Comparison of ENCODE assay signal across 8 cellular contexts in genomic region chr9:6645153-6646027, GRCh38. TPM values are rescaled to one million over a fixed set of nuclear protein-coding genes. Genes with fewer than 3 reads are reported as not detected.
DNase-seq lines count a peak whose midpoint lies in the region; ATAC-seq and TF ChIP-seq lines count a peak whose summit lies in the region.

TSS of gene GLDC (minus strand) at chr9:6645729. CDS start at chr9:6645499, 230 bp downstream.

- peak within 1 kb of the TSS; percentile 20; the same call in 1 of the 2 replicates for H3K4me3 ChIP-seq in HFF-Myc (replicated peaks; ENCODE audit: low read depth, low read length)
- peak within 1 kb of the TSS; percentile 91 for H3K4me3 ChIP-seq in endodermal cell (ENCODE audit: low read length)

- DNase-seq in HFF-Myc (ENCODE audit: extremely low read depth, low read depth) (no peak), NCI-H1930 (lab: John Stamatoyannopoulos, UW) (peak; percentile 92 to 93), endodermal cell (peak; percentile 96), mucosa of gallbladder (ENCODE audit: low spot score) (peak; percentile 76), hepatic stellate cell (ENCODE audit: low spot score) (no peak)
- DNase-seq in activated CD4-positive, alpha-beta T cell treated with anti-CD3 and anti-CD28 coated beads, Interleukin-2, amount 10 ng/mL, durations not matched to agents 7 days and 5 days = peak; percentile 51
- DNase-seq in stimulated activated naive CD4-positive, alpha-beta T cell treated with Interleukin-2 at 50 U/mL for 16 hours (lab: John Stamatoyannopoulos, UW) = peak; percentile 39

- H3K27me3 Mint-ChIP-seq in activated CD4-positive, alpha-beta T cell treated with anti-CD3 and anti-CD28 coated beads, Interleukin-2, amount 10 ng/mL, durations not matched to agents 7 days and 5 days = peaks cover 67% of the 10 kb centered on the region
- H3K27me3 Mint-ChIP-seq in endodermal cell (ENCODE audit: insufficient read depth) = peaks cover 14% of the 10 kb centered on the region

- peaks cover 20% of the 10 kb centered on the region for H3K27me3 ChIP-seq in endodermal cell (ENCODE audit: control insufficient read depth, insufficient read depth, low read length, poor library complexity, severe bottlenecking)

- TF ChIP-seq CTCF in HFF-Myc (IDR thresholded peaks at IDR 0.05; ENCODE audit: low read depth, low read length, missing control alignments) = no peak
- no peak for TF ChIP-seq CTCF in endodermal cell (conservative IDR thresholded peaks at IDR 0.05)

- POLR2A ChIA-PET in activated CD4-positive, alpha-beta T cell treated with anti-CD3 and anti-CD28 coated beads, Interleukin-2, amount 10 ng/mL, durations not matched to agents 7 days and 5 days (lab: Charles Lee) = no interaction called here

- H3K4me1 Mint-ChIP-seq in activated CD4-positive, alpha-beta T cell treated with anti-CD3 and anti-CD28 coated beads, Interleukin-2, amount 10 ng/mL, durations not matched to agents 7 days and 5 days = peaks cover 20% of the 10 kb centered on the region
- peaks cover 20% of the 10 kb centered on the region for H3K4me1 Mint-ChIP-seq in endodermal cell

- H3K9ac ChIP-seq in endodermal cell (ENCODE audit: extremely low read depth, low read length, poor library complexity, severe bottlenecking) = peak within 1 kb of the TSS; percentile 50

- H3K27ac Mint-ChIP-seq in activated CD4-positive, alpha-beta T cell treated with anti-CD3 and anti-CD28 coated beads, Interleukin-2, amount 10 ng/mL, durations not matched to agents 7 days and 5 days = no peak within 1 kb of the TSS
- H3K27ac Mint-ChIP-seq in endodermal cell = peak within 1 kb of the TSS; percentile 82

- no peaks in the 10 kb centered on the region for H3K9me3 ChIP-seq in endodermal cell (ENCODE audit: control insufficient read depth, low read length)

- no peaks in the 10 kb centered on the region for H3K4me1 ChIP-seq in endodermal cell (ENCODE audit: control insufficient read depth, insufficient read depth, low read length)

- ATAC-seq in GM18498 (IDR thresholded peaks at IDR 0.05; ENCODE audit: unreplicated experiment) = peak; percentile 94

- 0% methylated on average over 15 to 79 of the region's 79 CpGs for WGBS in endodermal cell (ENCODE audit: insufficient coverage in 1 of 2, insufficient read length in 1 of 2), 2 experiments

- H3K27ac ChIP-seq in endodermal cell (ENCODE audit: low read depth, low read length) = no peak within 1 kb of the TSS

- H3K36me3 ChIP-seq in endodermal cell (ENCODE audit: control insufficient read depth, insufficient read depth, low read length) = no peaks in the 10 kb centered on the region

- H3K36me3 Mint-ChIP-seq in activated CD4-positive, alpha-beta T cell treated with anti-CD3 and anti-CD28 coated beads, Interleukin-2, amount 10 ng/mL, durations not matched to agents 7 days and 5 days (ENCODE audit: low read depth) = peaks cover 3% of the 10 kb centered on the region
- peaks cover 5% of the 10 kb centered on the region for H3K36me3 Mint-ChIP-seq in endodermal cell (ENCODE audit: low read depth)

- H3K9me3 Mint-ChIP-seq in activated CD4-positive, alpha-beta T cell treated with anti-CD3 and anti-CD28 coated beads, Interleukin-2, amount 10 ng/mL, durations not matched to agents 7 days and 5 days = no peaks in the 10 kb centered on the region
- H3K9me3 Mint-ChIP-seq in endodermal cell = no peaks in the 10 kb centered on the region

- peak within 1 kb of the TSS; percentile 67 for H3K4me3 Mint-ChIP-seq in activated CD4-positive, alpha-beta T cell treated with anti-CD3 and anti-CD28 coated beads, Interleukin-2, amount 10 ng/mL, durations not matched to agents 7 days and 5 days
- peak within 1 kb of the TSS; percentile 71 for H3K4me3 Mint-ChIP-seq in endodermal cell

- CTCF ChIA-PET in activated CD4-positive, alpha-beta T cell treated with anti-CD3 and anti-CD28 coated beads, Interleukin-2, amount 10 ng/mL, durations not matched to agents 7 days and 5 days (lab: Charles Lee) = interaction anchor here (0.5 to 0.9 kb wide), 2 partner anchors 9 to 11 kb away, joined by 3 to 4 read pairs; no protein-coding TSS in a partner anchor

RNA-seq across cellular contexts. Expression of gene GLDC, which starts in this region (rescaled TPM):
- total RNA-seq in activated CD4-positive, alpha-beta T cell treated with anti-CD3 and anti-CD28 coated beads, Interleukin-2, amount 10 ng/mL, durations not matched to agents 7 days and 5 days = under 1 TPM; 0.50 to 0.69 TPM
- total RNA-seq in endodermal cell = 10 to 100 TPM in 1 of 2 donors, 1 to 10 TPM in 1; 8.9 to 38.8 TPM
- 43.8 TPM for polyA plus RNA-seq in endodermal cell (2013, experiment 1 of 2)
- 35.4 TPM for polyA plus RNA-seq in endodermal cell (2013, experiment 2 of 2)
- 6.4 TPM for total RNA-seq in mucosa of gallbladder

Comparison
In these comparisons a context has a peak if more than half of its experiments do, and no peak if none do; other contexts are left out.
1. Peak in DNase-seq in activated CD4-positive, alpha-beta T cell treated with anti-CD3 and anti-CD28 coated beads, Interleukin-2, amount 10 ng/mL, durations not matched to agents 7 days and 5 days; RNA of the gene not detected or under 1 TPM.
2. DNase-seq: peak in NCI-H1930 (2 of 2), endodermal cell (single experiment), mucosa of gallbladder (single experiment) and stimulated activated naive CD4-positive, alpha-beta T cell treated with Interleukin-2 at 50 U/mL for 16 hours (single experiment); none in HFF-Myc (single experiment) and hepatic stellate cell (single experiment).